ENCODE assay signal across 8 cellular contexts in the genomic region with DNA sequence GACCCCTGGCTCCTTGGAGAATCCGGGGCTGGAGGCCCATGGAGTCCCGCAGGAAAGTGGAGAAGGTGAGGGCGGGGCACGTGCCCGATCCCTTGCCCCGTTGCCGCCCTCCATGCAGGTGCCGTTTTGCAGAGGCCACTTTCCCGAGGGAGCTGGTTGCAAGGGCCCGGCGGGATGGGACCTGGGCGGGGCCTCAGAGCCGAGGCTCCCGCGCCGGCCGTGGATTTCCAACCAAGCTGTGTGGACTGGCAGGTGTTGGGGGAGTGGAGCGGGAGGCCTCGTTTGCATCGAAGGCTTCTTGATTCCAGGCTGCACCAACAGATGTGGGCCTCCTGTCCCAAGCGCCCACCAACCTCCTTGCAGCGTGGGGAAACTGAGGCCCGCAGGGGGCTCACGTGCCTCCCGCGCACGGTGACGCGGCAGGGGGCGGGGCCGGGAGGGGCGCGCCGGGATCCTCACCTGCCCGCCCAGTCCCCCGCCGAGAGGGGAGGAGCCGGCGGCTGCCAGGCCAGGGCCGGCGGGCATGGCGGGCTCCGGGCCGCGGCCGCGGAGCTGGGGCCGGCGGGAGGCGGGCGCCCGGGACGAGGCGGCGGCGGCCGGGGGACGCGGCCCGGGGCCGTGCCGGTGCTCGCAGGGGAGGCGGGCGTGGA. TPM values are rescaled to one million over a fixed set of nuclear protein-coding genes. Genes with fewer than 3 reads are reported as not detected.
A peak's percentile ranks its signal among the peaks of the same experiment; 100 is the strongest.
DNase-seq lines count a peak whose midpoint lies in the region; ATAC-seq, FAIRE-seq and TF ChIP-seq lines count a peak whose summit lies in the region.

No MANE protein-coding gene starts in this region.

- peak overlapping the region in 3 of 4 donors; percentile 24 to 60 (median 27) for H3K27ac ChIP-seq in body of pancreas
- no peak overlapping the region for H3K27ac ChIP-seq in keratinocyte (ENCODE audit: control insufficient read depth, insufficient read depth, low read length)
- H3K27ac ChIP-seq in stomach smooth muscle (ENCODE audit: low read length): no peak overlapping the region

- no peaks in the 10 kb centered on the region for H3K9me3 ChIP-seq in body of pancreas
- H3K9me3 ChIP-seq in keratinocyte (ENCODE audit: control insufficient read depth, low read depth, low read length): no peaks in the 10 kb centered on the region
- H3K9me3 ChIP-seq in stomach smooth muscle (ENCODE audit: control insufficient read depth in 2 of 2, low read length in 2 of 2): no peaks in the 10 kb centered on the region

- WGBS in body of pancreas, 2 donors: 11% methylated on average over 40 of the region's 65 CpGs; no CpG with 5 or more reads in 1 of the 2 donors

- DNase-seq in G401 (ENCODE audit: low spot score) (peak; percentile 38), LoVo (ENCODE audit: low spot score) (peak; percentile 60), body of pancreas (peak; percentile 47 to 76 (median 60)), keratinocyte (ENCODE audit: low read depth, low spot score) (no peak), NCI-H187 treated with DMSO at 0.1 percent for 48 hours (lab: John Stamatoyannopoulos, UW) (no peak)

- H3K36me3 ChIP-seq in body of pancreas (replicated peaks in 1 of 2; ENCODE audit: insufficient read depth in 1 of 2, low read depth in 2 of 2) (peaks cover 0 to 4% of the 10 kb centered on the region in 2 donors), keratinocyte (ENCODE audit: control insufficient read depth in 2 of 2, extremely low read depth in 1 of 2, insufficient read depth in 2 of 2, low read length in 2 of 2) (peaks cover 0 to 12% of the 10 kb centered on the region in 2 experiments), stomach smooth muscle (ENCODE audit: control insufficient read depth in 2 of 2, insufficient read depth in 2 of 2, low read length in 2 of 2) (no peaks in the 10 kb centered on the region)

- peak overlapping the region; percentile 64 for H3K4me2 ChIP-seq in keratinocyte (ENCODE audit: control insufficient read depth, extremely low read depth, insufficient read depth, low read depth, low read length)

- ATAC-seq in body of pancreas (peak; percentile 86), GM19395 (IDR thresholded peaks at IDR 0.05; ENCODE audit: unreplicated experiment) (no peak), GM21360 (IDR thresholded peaks at IDR 0.05; ENCODE audit: unreplicated experiment) (no peak)

- dilution Hi-C loops in keratinocyte (cut with MboI; ENCODE audit: extremely low pct_ligation_motif_present, low sequenced_read_pairs): no loop called here

- H3K9ac ChIP-seq in keratinocyte (ENCODE audit: control insufficient read depth, extremely low read depth, insufficient read depth, low read length) (peak overlapping the region; percentile 58), stomach smooth muscle (ENCODE audit: low read length in 2 of 2) (peak overlapping the region in 1 of 2 donors; percentile 37)

- TF ChIP-seq CTCF in body of pancreas (IDR thresholded peaks at IDR 0.05): no peak
- TF ChIP-seq CTCF in keratinocyte (optimal IDR thresholded peaks at IDR 0.05 in 1 of 3, IDR thresholded peaks at IDR 0.05 in 1 of 3, conservative IDR thresholded peaks at IDR 0.05 in 1 of 3; ENCODE audit: extremely low read depth in 1 of 3, insufficient read depth in 2 of 3, low read length in 3 of 3): no peak

- peaks cover 22% of the 10 kb centered on the region for H3K4me1 ChIP-seq in body of pancreas
- peaks cover 3% of the 10 kb centered on the region for H3K4me1 ChIP-seq in keratinocyte (ENCODE audit: control insufficient read depth, extremely low read depth, insufficient read depth, low read length)
- H3K4me1 ChIP-seq in stomach smooth muscle (ENCODE audit: control insufficient read depth, insufficient read depth, low read length): peaks cover 24% of the 10 kb centered on the region

- H2AFZ ChIP-seq in keratinocyte (ENCODE audit: control insufficient read depth, low read length): peak overlapping the region; percentile 15

- no peak for FAIRE-seq in keratinocyte (lab: Jason Lieb, UNC)

- intact Hi-C loops in body of pancreas (cut with DNase I): no loop called here

- in situ Hi-C loops in G401 (cut with HindIII; ENCODE audit: low sequenced_read_pairs): no loop called here

- no peaks in the 10 kb centered on the region for H3K27me3 ChIP-seq in body of pancreas
- peaks cover 3% of the 10 kb centered on the region for H3K27me3 ChIP-seq in keratinocyte (ENCODE audit: control insufficient read depth, extremely low read depth, insufficient read depth, low read length)
- H3K27me3 ChIP-seq in stomach smooth muscle (ENCODE audit: control insufficient read depth in 1 of 2, insufficient read depth in 2 of 2, low read length in 2 of 2): peaks cover 0 to 2% of the 10 kb centered on the region in 2 donors

- no peak for TF ChIP-seq POLR2A in body of pancreas (IDR thresholded peaks at IDR 0.05)

- H3K4me3 ChIP-seq in body of pancreas: peak overlapping the region in 1 of 2 donors; percentile 46
- H3K4me3 ChIP-seq in keratinocyte (ENCODE audit: control insufficient read depth in 2 of 3, extremely low read depth in 1 of 3, insufficient read depth in 2 of 3, low read depth in 1 of 3, low read length in 3 of 3): peak overlapping the region; percentile 38 to 64 (median 42)
- peak overlapping the region; percentile 32 to 64 for H3K4me3 ChIP-seq in stomach smooth muscle (ENCODE audit: low read length in 2 of 2)

- no peaks in the 10 kb centered on the region for H4K20me1 ChIP-seq in keratinocyte (ENCODE audit: control insufficient read depth, extremely low read depth, insufficient read depth, low read length)

- no peaks in the 10 kb centered on the region for H3K9me1 ChIP-seq in keratinocyte (ENCODE audit: control insufficient read depth, extremely low read depth, insufficient read depth, low read length)

- no peaks in the 10 kb centered on the region for H3K79me2 ChIP-seq in keratinocyte (ENCODE audit: control insufficient read depth, insufficient read depth, low read length)

RNA-seq across cellular contexts. Expression of a gene that starts 24.9 kb away (rescaled TPM):
- total RNA-seq in G401 (2014; rRNA removed; shearing (Covaris generic)): 9.0 TPM in 2 replicates
- 10 to 100 TPM; 29.0 to 33.5 TPM for total RNA-seq in body of pancreas
- 7.2 to 21.6 TPM (median 11.2 TPM) in 3 replicates for polyA plus RNA-seq in keratinocyte
- 20.2 TPM for polyA plus RNA-seq in keratinocyte (2011; ENCODE audit: low read depth)
- 5.6 and 7.6 TPM in 2 replicates for polyA plus RNA-seq in keratinocyte (2011; cell fraction: cytosol; rRNA removed)
- polyA plus RNA-seq in keratinocyte (2011; cell fraction: nucleus; rRNA removed): 67.9 and 68.0 TPM in 2 replicates
- polyA plus RNA-seq in keratinocyte (2012; ENCODE audit: low replicate concordance): 6.1 and 23.4 TPM in 2 replicates
- 33.4 to 47.9 TPM (median 41.4 TPM) in 3 replicates for polyA minus RNA-seq in keratinocyte
- polyA minus RNA-seq in keratinocyte (2011; cell fraction: cytosol; rRNA and poly(A)+ RNA removed): 16.1 TPM
- polyA minus RNA-seq in keratinocyte (2011; cell fraction: nucleus; rRNA and poly(A)+ RNA removed): 25.6 and 34.7 TPM in 2 replicates

RNA-seq across cellular contexts. Expression of a gene that starts 25.8 kb away (rescaled TPM):
- total RNA-seq in G401 (2014; rRNA removed; shearing (Covaris generic)): 82.3 and 121 TPM in 2 replicates
- total RNA-seq in body of pancreas: 100 to 1,000 TPM in 1 of 2 donors, 10 to 100 TPM in 1; 84.1 to 266 TPM
- polyA plus RNA-seq in keratinocyte: 77.0 to 138 TPM (median 109 TPM) in 3 replicates
- 108 TPM for polyA plus RNA-seq in keratinocyte (2011; ENCODE audit: low read depth)
- polyA plus RNA-seq in keratinocyte (2011; cell fraction: cytosol; rRNA removed): 109 and 135 TPM in 2 replicates
- 315 and 355 TPM in 2 replicates for polyA plus RNA-seq in keratinocyte (2011; cell fraction: nucleus; rRNA removed)
- polyA plus RNA-seq in keratinocyte (2012; ENCODE audit: low replicate concordance): 91.5 and 180 TPM in 2 replicates
- 79.0 to 194 TPM (median 124 TPM) in 3 replicates for polyA minus RNA-seq in keratinocyte
- 82.9 TPM for polyA minus RNA-seq in keratinocyte (2011; cell fraction: cytosol; rRNA and poly(A)+ RNA removed)
- polyA minus RNA-seq in keratinocyte (2011; cell fraction: nucleus; rRNA and poly(A)+ RNA removed): 79.6 and 147 TPM in 2 replicates

Comparison
In these comparisons a context has a peak if more than half of its experiments do, and no peak if none do; other contexts are left out.
1. DNase-seq: peak in G401 (single experiment), LoVo (single experiment) and body of pancreas (4 of 4); none in keratinocyte (single experiment) and NCI-H187 treated with DMSO at 0.1 percent for 48 hours (single experiment).
2. H3K27ac ChIP-seq: peak in body of pancreas (3 of 4); none in keratinocyte (single experiment) and stomach smooth muscle (single experiment).